In genomic region chr13:95474992-95475391, GRCh38 we compare ENCODE assay signal across 25 cellular contexts.
"Had no signal": no experiment of that assay in that cellular context is flagged by ENCODE, and none has a peak within 500 bp of the region (broad histone marks: within the 10 kb centered on the region; RNA-seq: fewer than 3 reads in every experiment).

No MANE protein-coding gene starts in this region.

- ATAC-seq: activated T-cell treated with anti-CD3 and anti-CD28 coated beads, Interleukin-2, amount 50 U/mL, for 4 hours; activated T-helper 17 cell treated with anti-CD3 and anti-CD28 coated beads, Interleukin-2, amount 50 U/mL, for 72 hours; heart left ventricle; left colon; naive thymus-derived CD8-positive, alpha-beta T cell; sciatic nerve; stimulated activated naive CD8-positive, alpha-beta T cell treated with anti-CD3 and anti-CD28 coated beads, Interleukin-15, Interleukin-2, amounts not matched to agents 100 U/mL and 50 U/mL, for 24 hours had no signal

- H3K4me3 Mint-ChIP-seq: activated CD4-positive, alpha-beta memory T cell treated with anti-CD3 and anti-CD28 coated beads, Interleukin-2, amount 10 ng/mL, durations not matched to agents 7 days and 5 days; activated CD4-positive, alpha-beta T cell treated with anti-CD3 and anti-CD28 coated beads, Interleukin-2, amount 10 ng/mL, durations not matched to agents 7 days and 5 days; activated T-cell treated with anti-CD3 and anti-CD28 coated beads, Interleukin-2, amount 50 U/mL, for 4 hours; activated T-helper 17 cell treated with anti-CD3 and anti-CD28 coated beads, Interleukin-2, amount 50 U/mL, for 72 hours; immature natural killer cell; naive thymus-derived CD8-positive, alpha-beta T cell had no signal

- H3K36me3 Mint-ChIP-seq: immature natural killer cell; naive thymus-derived CD8-positive, alpha-beta T cell had no signal

- H3K9me3 Mint-ChIP-seq: activated CD4-positive, alpha-beta memory T cell treated with anti-CD3 and anti-CD28 coated beads, Interleukin-2, amount 10 ng/mL, durations not matched to agents 7 days and 5 days; activated CD4-positive, alpha-beta T cell treated with anti-CD3 and anti-CD28 coated beads, Interleukin-2, amount 10 ng/mL, durations not matched to agents 7 days and 5 days; activated T-cell treated with anti-CD3 and anti-CD28 coated beads, Interleukin-2, amount 50 U/mL, for 4 hours; activated T-helper 17 cell treated with anti-CD3 and anti-CD28 coated beads, Interleukin-2, amount 50 U/mL, for 72 hours; immature natural killer cell; naive thymus-derived CD8-positive, alpha-beta T cell had no signal

- DNase-seq: activated CD4-positive, alpha-beta memory T cell treated with anti-CD3 and anti-CD28 coated beads, Interleukin-2, amount 10 ng/mL, durations not matched to agents 7 days and 5 days; activated CD4-positive, alpha-beta T cell treated with anti-CD3 and anti-CD28 coated beads, Interleukin-2, amount 10 ng/mL, durations not matched to agents 7 days and 5 days; activated CD4-positive, CD25-positive, alpha-beta regulatory T cell treated with anti-CD3 and anti-CD28 coated beads, Interleukin-2, amount 50 U/mL, for 72 hours; activated gamma-delta T cell treated with Interleukin-2 at 50 U/mL for 16 hours; activated naive CD4-positive, alpha-beta T cell treated with anti-CD3 and anti-CD28 coated beads, Interleukin-2, amount 50 U/mL, for 16 hours; activated T-cell treated with anti-CD3 and anti-CD28 coated beads, Interleukin-2, amount 50 U/mL, for 4 hours; amniotic stem cell; brain microvascular endothelial cell; dorsolateral prefrontal cortex; effector memory CD4-positive, alpha-beta T cell; foreskin fibroblast; heart left ventricle; hypothalamus; immature natural killer cell; kidney; left colon; mammary epithelial cell; naive thymus-derived CD8-positive, alpha-beta T cell; stimulated activated CD4-positive, alpha-beta T cell treated with anti-CD3 and anti-CD28 coated beads, Interleukin-12 subunit alpha, Interleukin-12 subunit beta, amount 100 ng/mL, for 4 hours; stimulated activated CD4-positive, alpha-beta T cell treated with anti-CD3 and anti-CD28 coated beads, Interleukin-4, amount 100 ng/mL, for 1 hour; stimulated activated naive CD8-positive, alpha-beta T cell treated with anti-CD3 and anti-CD28 coated beads, Interleukin-15, Interleukin-2, amounts not matched to agents 100 U/mL and 50 U/mL, for 24 hours; testis; transverse colon had no signal

- H3K27ac Mint-ChIP-seq: activated CD4-positive, alpha-beta memory T cell treated with anti-CD3 and anti-CD28 coated beads, Interleukin-2, amount 10 ng/mL, durations not matched to agents 7 days and 5 days; activated CD4-positive, alpha-beta T cell treated with anti-CD3 and anti-CD28 coated beads, Interleukin-2, amount 10 ng/mL, durations not matched to agents 7 days and 5 days; activated T-helper 17 cell treated with anti-CD3 and anti-CD28 coated beads, Interleukin-2, amount 50 U/mL, for 72 hours had no signal
